12 cellular contexts compared by ENCODE assay signal in genomic region chr15:101657968-101658784, GRCh38. TPM values are rescaled to one million over a fixed set of nuclear protein-coding genes. Genes with fewer than 3 reads are reported as not detected.
DNase-seq lines count a peak whose midpoint lies in the region; ATAC-seq and TF ChIP-seq lines count a peak whose summit lies in the region.
"Had no signal": no experiment of that assay in that cellular context is flagged by ENCODE, and none has a peak within 500 bp of the region (broad histone marks: within the 10 kb centered on the region; RNA-seq: fewer than 3 reads in every experiment).

No MANE protein-coding gene starts in this region.

- H3K27ac ChIP-seq in right atrium auricular region, result no peak overlapping the region
- H3K27ac ChIP-seq in upper lobe of left lung, result peak overlapping the region; percentile 4 to 76 (median 39)

- H3K27me3 Mint-ChIP-seq in activated T-helper 17 cell treated with anti-CD3 and anti-CD28 coated beads, Interleukin-2, amount 50 U/mL, for 72 hours, result no peaks in the 10 kb centered on the region
- H3K27me3 Mint-ChIP-seq: activated naive CD4-positive, alpha-beta T cell treated with anti-CD3 and anti-CD28 coated beads, Interleukin-2, amount 50 U/mL, for 24 hours; B cell; central memory CD8-positive, alpha-beta T cell had no signal

- TF ChIP-seq CTCF in right atrium auricular region (IDR thresholded peaks at IDR 0.05) (no peak), epithelial cell of esophagus (IDR thresholded peaks at IDR 0.05; ENCODE audit: insufficient read depth, low read depth, low read length, missing control alignments) (no peak), upper lobe of left lung (IDR thresholded peaks at IDR 0.05) (no peak), GM13977 (IDR thresholded peaks at IDR 0.05; ENCODE audit: extremely low read depth, insufficient read depth, missing control alignments) (no peak)

- H3K9me3 ChIP-seq in right atrium auricular region, result no peaks in the 10 kb centered on the region
- no peaks in the 10 kb centered on the region for H3K9me3 ChIP-seq in upper lobe of left lung

- H3K27me3 ChIP-seq in right atrium auricular region, result no peaks in the 10 kb centered on the region
- no peaks in the 10 kb centered on the region for H3K27me3 ChIP-seq in upper lobe of left lung

- H3K4me1 Mint-ChIP-seq in activated T-helper 17 cell treated with anti-CD3 and anti-CD28 coated beads, Interleukin-2, amount 50 U/mL, for 72 hours, result no peaks in the 10 kb centered on the region
- H3K4me1 Mint-ChIP-seq: central memory CD8-positive, alpha-beta T cell had no signal

- no peaks in the 10 kb centered on the region for H3K36me3 ChIP-seq in right atrium auricular region
- H3K36me3 ChIP-seq in upper lobe of left lung, result peaks cover 0 to 16% (median 0%) of the 10 kb centered on the region in 4 donors

- no peaks in the 10 kb centered on the region for H3K9me3 Mint-ChIP-seq in activated T-helper 17 cell treated with anti-CD3 and anti-CD28 coated beads, Interleukin-2, amount 50 U/mL, for 72 hours
- H3K9me3 Mint-ChIP-seq: activated naive CD4-positive, alpha-beta T cell treated with anti-CD3 and anti-CD28 coated beads, Interleukin-2, amount 50 U/mL, for 24 hours; central memory CD8-positive, alpha-beta T cell had no signal

- H3K36me3 Mint-ChIP-seq in activated T-helper 17 cell treated with anti-CD3 and anti-CD28 coated beads, Interleukin-2, amount 50 U/mL, for 72 hours (ENCODE audit: low read depth), result peaks cover 50% of the 10 kb centered on the region

- in situ Hi-C loops in GM13977 (cut with MboI; ENCODE audit: low pct_unique_long_range_greater_than_20kb, low sequenced_read_pairs, unreplicated experiment), result no loop called here

- intact Hi-C loops in Right ventricle myocardium superior (cut with DNase I), result no loop called here

- TF ChIP-seq EP300 in upper lobe of left lung (IDR thresholded peaks at IDR 0.05), result peak in 1 of 4 donors; percentile 32

- H3K4me1 ChIP-seq in right atrium auricular region, result peaks cover 0 to 8% of the 10 kb centered on the region in 2 donors
- peaks cover 9 to 20% (median 11%) of the 10 kb centered on the region in 4 donors for H3K4me1 ChIP-seq in upper lobe of left lung

- ATAC-seq in Right ventricle myocardium superior (ENCODE audit: poor library complexity), result peak; percentile 68
- peak; percentile 23 to 75 for ATAC-seq in upper lobe of left lung (ENCODE audit: low FRiP score in 2 of 2)
- no peak for ATAC-seq in activated T-helper 17 cell treated with anti-CD3 and anti-CD28 coated beads, Interleukin-2, amount 50 U/mL, for 72 hours (replicated peaks)

- no peak overlapping the region for H3K27ac Mint-ChIP-seq in activated T-helper 17 cell treated with anti-CD3 and anti-CD28 coated beads, Interleukin-2, amount 50 U/mL, for 72 hours
- H3K27ac Mint-ChIP-seq: activated naive CD4-positive, alpha-beta T cell treated with anti-CD3 and anti-CD28 coated beads, Interleukin-2, amount 50 U/mL, for 24 hours; B cell had no signal

- TF ChIP-seq POLR2A in upper lobe of left lung (IDR thresholded peaks at IDR 0.05), result no peak

- no peak overlapping the region for H3K4me3 Mint-ChIP-seq in activated T-helper 17 cell treated with anti-CD3 and anti-CD28 coated beads, Interleukin-2, amount 50 U/mL, for 72 hours
- H3K4me3 Mint-ChIP-seq: activated naive CD4-positive, alpha-beta T cell treated with anti-CD3 and anti-CD28 coated beads, Interleukin-2, amount 50 U/mL, for 24 hours; B cell; central memory CD8-positive, alpha-beta T cell had no signal

- WGBS in upper lobe of left lung, 2 donors, result 37 to 47% methylated on average over 9 of the region's 9 CpGs

- DNase-seq in Right ventricle myocardium superior (peak; percentile 47), right atrium auricular region (ENCODE audit: low spot score) (no peak), NCI-H2171 treated with DMSO at 0.1 percent for 48 hours (lab: John Stamatoyannopoulos, UW) (peak; percentile 78), epithelial cell of esophagus (ENCODE audit: low read depth) (peak; percentile 27), upper lobe of left lung (peak in 1 of 2 donors; percentile 79), GM13977 (ENCODE audit: low spot score) (no peak), GDM1 (lab: John Stamatoyannopoulos, UW) (no peak)
- DNase-seq: T1000 had no signal

- H3K4me3 ChIP-seq in right atrium auricular region (no peak overlapping the region), epithelial cell of esophagus (ENCODE audit: low read length) (no peak overlapping the region), upper lobe of left lung (no peak overlapping the region)

RNA-seq across cellular contexts. Expression of gene TM2D3, which starts 6.0 kb away (rescaled TPM):
- total RNA-seq in Right ventricle myocardium superior, result 56.3 TPM
- total RNA-seq in right atrium auricular region, result 10 to 100 TPM; 36.0 to 53.4 TPM
- total RNA-seq in upper lobe of left lung, result 10 to 100 TPM; 14.0 to 60.2 (median 46.5) TPM
- total RNA-seq in activated T-helper 17 cell treated with anti-CD3 and anti-CD28 coated beads, Interleukin-2, amount 50 U/mL, for 72 hours, result 10 to 100 TPM; 42.6 to 45.6 TPM

Comparison
In these comparisons a context has a peak if more than half of its experiments do, and no peak if none do; other contexts are left out.
1. DNase-seq: peak in Right ventricle myocardium superior (single experiment), NCI-H2171 treated with DMSO at 0.1 percent for 48 hours (single experiment) and epithelial cell of esophagus (single experiment); none in right atrium auricular region (single experiment), GM13977 (single experiment) and GDM1 (single experiment).
2. H3K27ac ChIP-seq: peak in upper lobe of left lung (4 of 4); none in right atrium auricular region (0 of 2).